ENCODE assay signal across 24 cellular contexts in genomic region chr18:9931146-9931545, GRCh38. TPM values are rescaled to one million over a fixed set of nuclear protein-coding genes. Genes with fewer than 3 reads are reported as not detected.
DNase-seq lines count a peak whose midpoint lies in the region; ATAC-seq, FAIRE-seq and TF ChIP-seq lines count a peak whose summit lies in the region.
"Had no signal": no experiment of that assay in that cellular context is flagged by ENCODE, and none has a peak within 500 bp of the region (broad histone marks: within the 10 kb centered on the region; RNA-seq: fewer than 3 reads in every experiment).

No MANE protein-coding gene starts in this region.

- WGBS in A549 (ENCODE audit: missing lambda C conversion rate), result 88% methylated on average over 1 of the region's 1 CpG
- WGBS in thyroid gland, 2 donors, result 48 to 98% methylated on average over 1 of the region's 1 CpG

- peaks cover 67% of the 10 kb centered on the region for H3K4me1 ChIP-seq in A549
- H3K4me1 ChIP-seq in GM23338 (ENCODE audit: insufficient read depth), result peaks cover 37% of the 10 kb centered on the region
- H3K4me1 ChIP-seq in osteoblast (ENCODE audit: insufficient read depth, low read length), result peaks cover 18% of the 10 kb centered on the region
- H3K4me1 ChIP-seq in thyroid gland, result peaks cover 7 to 42% of the 10 kb centered on the region in 2 donors

- intact Hi-C loops in activated T-helper 2 cell treated with anti-CD3 and anti-CD28 coated beads, Interferon-gamma antibody, Interleukin-2, Interleukin-4, amounts not matched to agents 10 μg/mL and 5 μg/mL and 100 μg/mL, durations not matched to agents 14 hours and 24 hours and 36 hours (cut with micrococcal nuclease), result no loop called here
- intact Hi-C loops in thyroid gland (cut with DNase I), result no loop called here

- H3K79me2 ChIP-seq in GM23338 (replicated peaks; ENCODE audit: insufficient read depth) (peaks cover 93% of the 10 kb centered on the region), osteoblast (ENCODE audit: insufficient read depth, low read length) (peaks cover 96% of the 10 kb centered on the region)

- FAIRE-seq in A549 (lab: Jason Lieb, UNC), result no peak

- H3K9me2 ChIP-seq in GM23338 (ENCODE audit: insufficient read depth), result no peaks in the 10 kb centered on the region

- H3K9me3 ChIP-seq in A549, result no peaks in the 10 kb centered on the region
- no peaks in the 10 kb centered on the region for H3K9me3 ChIP-seq in osteoblast (ENCODE audit: low read depth, low read length)
- H3K9me3 ChIP-seq in thyroid gland, result no peaks in the 10 kb centered on the region
- H3K9me3 ChIP-seq: Caco-2 had no signal

- POLR2A ChIA-PET in A549 (lab: Yijun Ruan, JAX) (no interaction called here), WTC11 (lab: Charles Lee) (no interaction called here)

- no peaks in the 10 kb centered on the region for H3K36me3 ChIP-seq in GM23338 (ENCODE audit: insufficient read depth)
- peaks cover 38% of the 10 kb centered on the region for H3K36me3 ChIP-seq in osteoblast (ENCODE audit: insufficient read depth, low read length)
- peaks cover 0 to 4% of the 10 kb centered on the region in 2 donors for H3K36me3 ChIP-seq in thyroid gland

- no peaks in the 10 kb centered on the region for H3K27me3 ChIP-seq in GM23338 (ENCODE audit: insufficient read depth)
- H3K27me3 ChIP-seq in osteoblast (ENCODE audit: insufficient read depth, low read length), result no peaks in the 10 kb centered on the region
- no peaks in the 10 kb centered on the region for H3K27me3 ChIP-seq in thyroid gland

- ATAC-seq in A549 (no peak), GM23338 (no peak), WTC11 (no peak)
- ATAC-seq: HCT116, PC-3 had no signal

- H3K27me3 Mint-ChIP-seq in GM23338 (ENCODE audit: insufficient read depth, low read depth, poor library complexity), result no peaks in the 10 kb centered on the region
- H3K27me3 Mint-ChIP-seq in WTC11 (ENCODE audit: low read depth), result no peaks in the 10 kb centered on the region
- no peaks in the 10 kb centered on the region for H3K27me3 Mint-ChIP-seq in activated T-helper 2 cell treated with anti-CD3 and anti-CD28 coated beads, Interferon-gamma antibody, Interleukin-2, Interleukin-4, amounts not matched to agents 10 μg/mL and 5 μg/mL and 100 μg/mL, durations not matched to agents 14 hours and 24 hours and 36 hours (ENCODE audit: low read depth)
- H3K27me3 Mint-ChIP-seq: CD4-positive, alpha-beta memory T cell; IgD-negative memory B cell had no signal

- peaks cover 6% of the 10 kb centered on the region for H4K20me1 ChIP-seq in GM23338 (replicated peaks; ENCODE audit: insufficient read depth)
- peaks cover 39% of the 10 kb centered on the region for H4K20me1 ChIP-seq in osteoblast (ENCODE audit: insufficient read depth, low read length)

- H3K9me3 Mint-ChIP-seq in GM23338 (no peaks in the 10 kb centered on the region), WTC11 (no peaks in the 10 kb centered on the region)
- H3K9me3 Mint-ChIP-seq in activated T-helper 2 cell treated with anti-CD3 and anti-CD28 coated beads, Interferon-gamma antibody, Interleukin-2, Interleukin-4, amounts not matched to agents 10 μg/mL and 5 μg/mL and 100 μg/mL, durations not matched to agents 14 hours and 24 hours and 36 hours, result no peaks in the 10 kb centered on the region
- H3K9me3 Mint-ChIP-seq: CD4-positive, alpha-beta memory T cell; IgD-negative memory B cell had no signal

- H3K4me2 ChIP-seq in A549 (peak overlapping the region; percentile 14; the same call in 1 of the 3 replicates), GM23338 (no peak overlapping the region), osteoblast (ENCODE audit: insufficient read depth, low read length) (no peak overlapping the region)

- no peaks in the 10 kb centered on the region for H3F3A ChIP-seq in GM23338 (replicated peaks; ENCODE audit: low read depth)

- TF ChIP-seq EP300 in A549 (IDR thresholded peaks at IDR 0.05), result no peak

- no peak for DNase-seq in A549 (ENCODE audit: low read depth in 1 of 2, low spot score in 1 of 2)
- no peak for DNase-seq in GM23338 (ENCODE audit: low spot score)
- DNase-seq in WTC11 (ENCODE audit: low spot score), result no peak
- DNase-seq in osteoblast (ENCODE audit: insufficient read length, low spot score, missing footprints), result no peak
- DNase-seq in activated T-helper 2 cell treated with anti-CD3 and anti-CD28 coated beads, Interferon-gamma antibody, Interleukin-2, Interleukin-4, amounts not matched to agents 10 μg/mL and 5 μg/mL and 100 μg/mL, durations not matched to agents 14 hours and 24 hours and 36 hours (ENCODE audit: low spot score), result no peak
- no peak for DNase-seq in thyroid gland
- no peak for DNase-seq in activated CD8-positive, alpha-beta memory T cell treated with anti-CD3 and anti-CD28 coated beads, Interleukin-2, amount 50 U/mL, for 48 hours
- DNase-seq: C1 segment of cervical spinal cord; Caco-2; CD4-positive, alpha-beta memory T cell; GOT3; NCI-H1092 treated with DMSO at 0.1 percent for 48 hours; NCI-H1436; NCI-H187; NCI-H2171 treated with DMSO at 0.1 percent for 48 hours; NCI-H345; NCI-H524; NCI-H774; PC-3; RPMI8226; SHP77 had no signal

- no peak for TF ChIP-seq RAD21 in A549 (conservative IDR thresholded peaks at IDR 0.05 in 1 of 2, IDR thresholded peaks at IDR 0.05 in 1 of 2)

- H3K4me3 Mint-ChIP-seq in GM23338 (no peak overlapping the region), WTC11 (no peak overlapping the region)
- H3K4me3 Mint-ChIP-seq in activated T-helper 2 cell treated with anti-CD3 and anti-CD28 coated beads, Interferon-gamma antibody, Interleukin-2, Interleukin-4, amounts not matched to agents 10 μg/mL and 5 μg/mL and 100 μg/mL, durations not matched to agents 14 hours and 24 hours and 36 hours (ENCODE audit: low read depth), result no peak overlapping the region
- H3K4me3 Mint-ChIP-seq: IgD-negative memory B cell had no signal

- H3K36me3 Mint-ChIP-seq in GM23338 (ENCODE audit: low read depth), result peaks cover 22% of the 10 kb centered on the region; the same call in 2 of the 3 replicates
- peaks cover 25% of the 10 kb centered on the region for H3K36me3 Mint-ChIP-seq in WTC11
- peaks cover 35% of the 10 kb centered on the region for H3K36me3 Mint-ChIP-seq in activated T-helper 2 cell treated with anti-CD3 and anti-CD28 coated beads, Interferon-gamma antibody, Interleukin-2, Interleukin-4, amounts not matched to agents 10 μg/mL and 5 μg/mL and 100 μg/mL, durations not matched to agents 14 hours and 24 hours and 36 hours (ENCODE audit: low read depth)

- H3K4me3 ChIP-seq in A549 (no peak overlapping the region), GM23338 (no peak overlapping the region), osteoblast (ENCODE audit: insufficient read depth, low read length) (no peak overlapping the region), thyroid gland (replicated peaks in 1 of 3) (no peak overlapping the region)

- CTCF ChIA-PET in A549 (lab: Yijun Ruan, JAX), result interaction anchor here (0.8 kb wide), 1 partner anchor 58 kb away, joined by 3 read pairs; no protein-coding TSS in a partner anchor
- CTCF ChIA-PET in WTC11 (lab: Charles Lee), result no interaction called here

- peak overlapping the region; percentile 48; the same call in 1 of the 2 replicates for H3K27ac Mint-ChIP-seq in GM23338
- H3K27ac Mint-ChIP-seq in WTC11, result peak overlapping the region; percentile 85
- no peak overlapping the region for H3K27ac Mint-ChIP-seq in activated T-helper 2 cell treated with anti-CD3 and anti-CD28 coated beads, Interferon-gamma antibody, Interleukin-2, Interleukin-4, amounts not matched to agents 10 μg/mL and 5 μg/mL and 100 μg/mL, durations not matched to agents 14 hours and 24 hours and 36 hours
- H3K27ac Mint-ChIP-seq: IgD-negative memory B cell had no signal

- TF ChIP-seq CTCF in A549 (IDR thresholded peaks at IDR 0.05) (no peak), GM23338 (conservative IDR thresholded peaks at IDR 0.05; ENCODE audit: low read depth in 2 of 2) (no peak), WTC11 (IDR thresholded peaks at IDR 0.05) (no peak), osteoblast (IDR thresholded peaks at IDR 0.05; ENCODE audit: extremely low read depth, low read depth, low read length) (no peak), thyroid gland (IDR thresholded peaks at IDR 0.05) (no peak)

- H3K27ac ChIP-seq in A549 (no peak overlapping the region), GM23338 (ENCODE audit: low read depth) (no peak overlapping the region), osteoblast (ENCODE audit: low read depth, low read length) (peak overlapping the region; percentile 10), thyroid gland (no peak overlapping the region)

- H2AFZ ChIP-seq in GM23338 (no peak overlapping the region), osteoblast (ENCODE audit: low read length) (no peak overlapping the region)

- H3K4me1 Mint-ChIP-seq in GM23338, result peaks cover 39% of the 10 kb centered on the region
- H3K4me1 Mint-ChIP-seq in WTC11, result peaks cover 52% of the 10 kb centered on the region
- H3K4me1 Mint-ChIP-seq in activated T-helper 2 cell treated with anti-CD3 and anti-CD28 coated beads, Interferon-gamma antibody, Interleukin-2, Interleukin-4, amounts not matched to agents 10 μg/mL and 5 μg/mL and 100 μg/mL, durations not matched to agents 14 hours and 24 hours and 36 hours (ENCODE audit: low read depth), result peaks cover 36% of the 10 kb centered on the region

- TF ChIP-seq POLR2A in A549 (IDR thresholded peaks at IDR 0.05; ENCODE audit: low read length) (no peak), thyroid gland (IDR thresholded peaks at IDR 0.05) (no peak)

RNA-seq across cellular contexts. Expression of gene VAPA, which starts 17.3 kb away (rescaled TPM):
- polyA plus RNA-seq in A549 (2011; rRNA removed) (356 and 391 TPM in 2 replicates), A549 (2017; fragmentation: RNase III; extraction: RNeasy Plus Mini Kit Qiagen cat#74134 plus additional on column Dnase treatment) (158 to 166 TPM (median 161 TPM) in 3 replicates), GM23338 (2016; fragmentation: Nextera tagmentation; extraction: Ambion mirVana) (158 and 162 TPM in 2 replicates)
- polyA plus RNA-seq in A549 (2012; cell fraction: cytosol; rRNA removed), result 99.8 and 102 TPM in 2 replicates
- polyA plus RNA-seq in A549 (2012; cell fraction: nucleus; rRNA removed), result 37.3 and 47.0 TPM in 2 replicates
- 72.5 and 89.1 TPM in 2 replicates for polyA minus RNA-seq in A549 (2011; rRNA and poly(A)+ RNA removed)
- total RNA-seq in GM23338 (2014; rRNA removed; shearing (Covaris generic)), result 166 and 178 TPM in 2 replicates
- total RNA-seq in WTC11 (2021) (137 to 142 TPM (median 137 TPM) in 3 replicates), osteoblast (277 and 316 TPM in 2 replicates), thyroid gland (100 to 1,000 TPM; 232 to 261 (median 244) TPM)
- 216 and 223 TPM in 2 replicates for total RNA-seq in activated T-helper 2 cell treated with anti-CD3 and anti-CD28 coated beads, Interferon-gamma antibody, Interleukin-2, Interleukin-4, amounts not matched to agents 10 μg/mL and 5 μg/mL and 100 μg/mL, durations not matched to agents 14 hours and 24 hours and 36 hours

RNA-seq across cellular contexts. Expression of gene TXNDC2, which starts 45.4 kb away (rescaled TPM):
- 0.16 TPM in 1 of 2 replicates, not detected in the other for polyA plus RNA-seq in A549 (2011; rRNA removed)
- 0.05 and 0.09 TPM in 2 replicates for polyA plus RNA-seq in A549 (2012; cell fraction: cytosol; rRNA removed)
- polyA plus RNA-seq in A549 (2012; cell fraction: nucleus; rRNA removed), result 0.12 TPM in 1 of 2 replicates, not detected in the other
- polyA plus RNA-seq in A549 (2017; fragmentation: RNase III; extraction: RNeasy Plus Mini Kit Qiagen cat#74134 plus additional on column Dnase treatment), result 0.06 to 0.12 TPM in 2 of 3 replicates, not detected in the other
- polyA minus RNA-seq in A549 (2011; rRNA and poly(A)+ RNA removed), result 0.37 TPM in 1 of 2 replicates, not detected in the other
- total RNA-seq in GM23338 (2014; rRNA removed; shearing (Covaris generic)), result not detected in 2 replicates
- polyA plus RNA-seq in GM23338 (2016; fragmentation: Nextera tagmentation; extraction: Ambion mirVana), result 0.16 TPM in 1 of 2 replicates, not detected in the other
- total RNA-seq in WTC11 (2021), result 0.09 to 0.26 TPM (median 0.14 TPM) in 3 replicates
- total RNA-seq in osteoblast, result 0.29 and 0.36 TPM in 2 replicates
- 0.21 and 0.39 TPM in 2 replicates for total RNA-seq in activated T-helper 2 cell treated with anti-CD3 and anti-CD28 coated beads, Interferon-gamma antibody, Interleukin-2, Interleukin-4, amounts not matched to agents 10 μg/mL and 5 μg/mL and 100 μg/mL, durations not matched to agents 14 hours and 24 hours and 36 hours
- total RNA-seq in thyroid gland, result not detected
- total RNA-seq: Caco-2; CD4-positive, alpha-beta memory T cell; SK-MEL-5 had no signal
- polyA plus RNA-seq: CD4-positive, alpha-beta memory T cell; IgD-negative memory B cell had no signal
